ENCODE assay signal across 8 cellular contexts in genomic region chr6:158803733-158804143, GRCh38. TPM values are rescaled to one million over a fixed set of nuclear protein-coding genes. Genes with fewer than 3 reads are reported as not detected.
DNase-seq lines count a peak whose midpoint lies in the region; ATAC-seq, FAIRE-seq and TF ChIP-seq lines count a peak whose summit lies in the region.

No MANE protein-coding gene starts in this region.

- no peak for FAIRE-seq in kidney (lab: Jason Lieb, UNC)

- no peaks in the 10 kb centered on the region for H3K27me3 Mint-ChIP-seq in IgD-negative memory B cell
- H3K27me3 Mint-ChIP-seq in activated T-helper 1 cell treated with anti-CD3 and anti-CD28 coated beads, Interleukin-12 subunit alpha, Interleukin-12 subunit beta, Interleukin-2, Interleukin-4 antibody, amounts not matched to agents 30 ng/mL and 10 ng/mL and 1 ng/mL, durations not matched to agents 14 hours and 24 hours and 36 hours (ENCODE audit: insufficient read depth): no peaks in the 10 kb centered on the region

- H3K4me3 Mint-ChIP-seq in IgD-negative memory B cell: peak overlapping the region; percentile 68 to 89 (median 80)
- H3K4me3 Mint-ChIP-seq in activated T-helper 1 cell treated with anti-CD3 and anti-CD28 coated beads, Interleukin-12 subunit alpha, Interleukin-12 subunit beta, Interleukin-2, Interleukin-4 antibody, amounts not matched to agents 30 ng/mL and 10 ng/mL and 1 ng/mL, durations not matched to agents 14 hours and 24 hours and 36 hours: peak overlapping the region; percentile 72

- peaks cover 19% of the 10 kb centered on the region for H3K36me3 Mint-ChIP-seq in IgD-negative memory B cell
- H3K36me3 Mint-ChIP-seq in activated T-helper 1 cell treated with anti-CD3 and anti-CD28 coated beads, Interleukin-12 subunit alpha, Interleukin-12 subunit beta, Interleukin-2, Interleukin-4 antibody, amounts not matched to agents 30 ng/mL and 10 ng/mL and 1 ng/mL, durations not matched to agents 14 hours and 24 hours and 36 hours (ENCODE audit: low read depth): peaks cover 27% of the 10 kb centered on the region

- TF ChIP-seq CTCF in GM06990 (IDR thresholded peaks at IDR 0.05; ENCODE audit: insufficient read depth, low read length, poor library complexity, severe bottlenecking) (peak; percentile 7), kidney (IDR thresholded peaks at IDR 0.05; ENCODE audit: borderline replicate concordance, extremely low read depth, insufficient read depth) (no peak)

- POLR2A ChIA-PET in HEK293T (lab: Yijun Ruan, JAX): interaction anchor here (0.7 kb wide), 1 partner anchor 15 kb away, joined by 3 read pairs; the partner anchor contains the start of gene EZR

- CTCF ChIA-PET in HEK293T (lab: Yijun Ruan, JAX): no interaction called here

- H3K9ac ChIP-seq in kidney (ENCODE audit: low read length in 2 of 2): peak overlapping the region; percentile 9 to 25

- peaks cover 45 to 61% of the 10 kb centered on the region in 2 donors for H3K4me1 ChIP-seq in kidney (ENCODE audit: control insufficient read depth in 1 of 2, insufficient read depth in 1 of 2, low read depth in 1 of 2, low read length in 2 of 2)

- H3K27ac Mint-ChIP-seq in IgD-negative memory B cell: peak overlapping the region; percentile 84 to 98 (median 88)
- H3K27ac Mint-ChIP-seq in activated T-helper 1 cell treated with anti-CD3 and anti-CD28 coated beads, Interleukin-12 subunit alpha, Interleukin-12 subunit beta, Interleukin-2, Interleukin-4 antibody, amounts not matched to agents 30 ng/mL and 10 ng/mL and 1 ng/mL, durations not matched to agents 14 hours and 24 hours and 36 hours: peak overlapping the region; percentile 89

- no peaks in the 10 kb centered on the region for H3K27me3 ChIP-seq in GM06990 (replicated peaks; ENCODE audit: control insufficient read depth, insufficient read depth, low read length)

- peaks cover 0 to 2% (median 0%) of the 10 kb centered on the region in 3 donors for H3K9me3 Mint-ChIP-seq in IgD-negative memory B cell
- H3K9me3 Mint-ChIP-seq in activated T-helper 1 cell treated with anti-CD3 and anti-CD28 coated beads, Interleukin-12 subunit alpha, Interleukin-12 subunit beta, Interleukin-2, Interleukin-4 antibody, amounts not matched to agents 30 ng/mL and 10 ng/mL and 1 ng/mL, durations not matched to agents 14 hours and 24 hours and 36 hours: no peaks in the 10 kb centered on the region

- H3K4me1 Mint-ChIP-seq in IgD-negative memory B cell: peaks cover 77 to 87% (median 83%) of the 10 kb centered on the region in 3 donors
- H3K4me1 Mint-ChIP-seq in activated T-helper 1 cell treated with anti-CD3 and anti-CD28 coated beads, Interleukin-12 subunit alpha, Interleukin-12 subunit beta, Interleukin-2, Interleukin-4 antibody, amounts not matched to agents 30 ng/mL and 10 ng/mL and 1 ng/mL, durations not matched to agents 14 hours and 24 hours and 36 hours (ENCODE audit: low read depth): peaks cover 88% of the 10 kb centered on the region

- peak; percentile 31 for ATAC-seq in GM19468 (IDR thresholded peaks at IDR 0.05; ENCODE audit: extremely low read depth, unreplicated experiment)

- H3K4me3 ChIP-seq in GM06990 (replicated peaks; ENCODE audit: low read depth, low read length) (peak overlapping the region; percentile 55), kidney (ENCODE audit: low read length in 2 of 2) (peak overlapping the region in 1 of 2 donors; percentile 22)

- H3K36me3 ChIP-seq in GM06990 (ENCODE audit: control insufficient read depth, insufficient read depth, low read length) (peaks cover 11% of the 10 kb centered on the region), kidney (ENCODE audit: control insufficient read depth in 1 of 2, insufficient read depth in 2 of 2, low read length in 2 of 2) (no peaks in the 10 kb centered on the region)

- DNase-seq in GM06990 (ENCODE audit: extremely low read depth, insufficient read length) (peak; percentile 50), kidney (no peak), D341Med (ENCODE audit: low spot score) (no peak), anterior cingulate cortex (lab: John Stamatoyannopoulos, UW) (no peak), HEK293T (ENCODE audit: extremely low spot score) (no peak)
- peak; percentile 38 for DNase-seq in activated T-helper 1 cell treated with anti-CD3 and anti-CD28 coated beads, Interleukin-12 subunit alpha, Interleukin-12 subunit beta, Interleukin-2, Interleukin-4 antibody, amounts not matched to agents 30 ng/mL and 10 ng/mL and 1 ng/mL, durations not matched to agents 14 hours and 24 hours and 36 hours (ENCODE audit: low spot score)

- intact Hi-C loops in activated T-helper 1 cell treated with anti-CD3 and anti-CD28 coated beads, Interleukin-12 subunit alpha, Interleukin-12 subunit beta, Interleukin-2, Interleukin-4 antibody, amounts not matched to agents 30 ng/mL and 10 ng/mL and 1 ng/mL, durations not matched to agents 14 hours and 24 hours and 36 hours (cut with micrococcal nuclease): loop anchor here (1.0 kb wide), 1 partner anchor 12 kb away; no protein-coding TSS in a partner anchor
- intact Hi-C loops in kidney (cut with DNase I): no loop called here

- H3K9me3 ChIP-seq in kidney (ENCODE audit: control insufficient read depth in 1 of 2, low read length in 2 of 2): no peaks in the 10 kb centered on the region

- peak overlapping the region; percentile 11 to 54 for H3K27ac ChIP-seq in kidney (ENCODE audit: low read depth in 2 of 2, low read length in 2 of 2)

TF ChIP-seq in HEK293T, 16 proteins besides CTCF, POLR2A, EP300 and RAD21:
- TF ChIP-seq L3MBTL2 (conservative IDR thresholded peaks at IDR 0.05): no peak
- TF ChIP-seq PKNOX1 (IDR thresholded peaks at IDR 0.05): no peak
- no peak for TF ChIP-seq LEF1 (IDR thresholded peaks at IDR 0.05; ENCODE audit: borderline replicate concordance)
- no peak for TF ChIP-seq HDGF (IDR thresholded peaks at IDR 0.05; ENCODE audit: borderline replicate concordance)
- TF ChIP-seq ELF4 (IDR thresholded peaks at IDR 0.05): no peak
- TF ChIP-seq FOXM1 (IDR thresholded peaks at IDR 0.05; ENCODE audit: borderline replicate concordance): no peak
- no peak for TF ChIP-seq NFRKB (IDR thresholded peaks at IDR 0.05)
- no peak for TF ChIP-seq ZNF384 (IDR thresholded peaks at IDR 0.05)
- no peak for TF ChIP-seq FOXA1 (IDR thresholded peaks at IDR 0.05)
- TF ChIP-seq SUZ12 (IDR thresholded peaks at IDR 0.05): no peak
- TF ChIP-seq ARNT (IDR thresholded peaks at IDR 0.05): no peak
- TF ChIP-seq SP1 (IDR thresholded peaks at IDR 0.05): no peak
- TF ChIP-seq BHLHE40 (IDR thresholded peaks at IDR 0.05; ENCODE audit: borderline replicate concordance): no peak
TF ChIP-seq in HEK293T: peak in this region for 0.

RNA-seq across cellular contexts. Expression of gene EZR, which starts 15.4 kb away (rescaled TPM):
- polyA plus RNA-seq in IgD-negative memory B cell (588 TPM), kidney (ENCODE audit: insufficient read depth, low read depth, low replicate concordance) (154 TPM)
- 205 and 206 TPM in 2 replicates for total RNA-seq in activated T-helper 1 cell treated with anti-CD3 and anti-CD28 coated beads, Interleukin-12 subunit alpha, Interleukin-12 subunit beta, Interleukin-2, Interleukin-4 antibody, amounts not matched to agents 30 ng/mL and 10 ng/mL and 1 ng/mL, durations not matched to agents 14 hours and 24 hours and 36 hours
- total RNA-seq in kidney: 636 TPM

Comparison
In these comparisons a context has a peak if more than half of its experiments do, and no peak if none do; other contexts are left out.
1. DNase-seq: peak in GM06990 (single experiment) and activated T-helper 1 cell treated with anti-CD3 and anti-CD28 coated beads, Interleukin-12 subunit alpha, Interleukin-12 subunit beta, Interleukin-2, Interleukin-4 antibody, amounts not matched to agents 30 ng/mL and 10 ng/mL and 1 ng/mL, durations not matched to agents 14 hours and 24 hours and 36 hours (single experiment); none in kidney (single experiment), D341Med (single experiment), anterior cingulate cortex (0 of 58) and HEK293T (single experiment).